Comparison of ENCODE assay signal across 8 cellular contexts in the genomic region with DNA sequence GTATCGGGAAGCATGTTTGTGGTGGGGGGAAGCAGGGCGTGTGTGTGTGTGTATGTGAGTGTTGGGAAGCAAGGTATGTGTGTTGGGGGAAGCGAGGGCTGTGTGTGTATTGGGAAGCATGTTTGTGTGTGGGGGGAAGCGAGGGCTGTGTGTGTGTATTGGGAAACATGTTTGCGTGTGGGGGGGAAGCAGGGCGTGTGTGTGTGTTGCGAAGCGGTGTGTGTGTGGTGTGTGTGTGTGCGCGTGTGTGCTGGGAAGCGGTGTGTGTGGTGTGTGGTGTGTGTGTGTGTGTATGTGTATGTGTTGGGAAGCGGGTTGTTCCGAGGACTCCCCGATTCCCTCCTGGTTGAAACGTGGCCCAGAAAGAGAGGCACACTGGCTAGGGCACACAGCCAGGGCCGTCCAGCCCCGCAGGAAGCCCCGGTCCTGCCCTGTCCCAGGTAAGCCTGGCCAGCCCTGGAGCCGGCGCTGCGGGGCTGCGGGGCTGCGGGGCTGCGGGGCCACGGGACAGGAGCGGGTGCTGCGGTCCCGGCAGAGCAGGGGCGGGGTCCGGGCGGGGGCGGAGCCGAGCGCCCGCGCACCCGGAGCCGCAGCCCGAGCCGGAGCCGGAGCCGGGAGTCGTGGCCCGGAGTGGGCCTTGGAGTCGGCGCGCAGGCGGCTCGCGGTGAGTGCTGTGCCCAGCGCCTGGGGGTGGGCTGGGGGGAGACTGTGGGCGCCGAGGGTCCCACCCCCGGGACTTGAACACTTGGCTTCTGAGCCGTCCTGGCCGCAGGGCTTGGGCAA. TPM values are rescaled to one million over a fixed set of nuclear protein-coding genes. Genes with fewer than 3 reads are reported as not detected.
DNase-seq lines count a peak whose midpoint lies in the region; ATAC-seq and TF ChIP-seq lines count a peak whose summit lies in the region.

A gene (plus strand): TSS at position 608 of the 783 bp plus-strand sequence. CDS start 5,890 bp downstream, outside the sequence.

- H3K27ac ChIP-seq in RWPE1 = no peak within 1 kb of the TSS

- H3K27ac Mint-ChIP-seq in effector memory CD8-positive, alpha-beta T cell = peak within 1 kb of the TSS; percentile 97
- peak within 1 kb of the TSS in 9 of 10 donors; percentile 35 to 81 (median 70) for H3K27ac Mint-ChIP-seq in naive thymus-derived CD8-positive, alpha-beta T cell

- H3K4me3 Mint-ChIP-seq in effector memory CD8-positive, alpha-beta T cell = peak within 1 kb of the TSS; percentile 89
- H3K4me3 Mint-ChIP-seq in naive thymus-derived CD8-positive, alpha-beta T cell = peak within 1 kb of the TSS; percentile 56 to 79 (median 71)

- peaks cover 49 to 53% of the 10 kb centered on the region in 2 donors for H3K4me1 Mint-ChIP-seq in effector memory CD8-positive, alpha-beta T cell (ENCODE audit: low read depth in 2 of 2)
- peaks cover 38 to 52% (median 48%) of the 10 kb centered on the region in 4 donors for H3K4me1 Mint-ChIP-seq in naive thymus-derived CD8-positive, alpha-beta T cell

- CTCF ChIA-PET in RWPE1 (lab: Yijun Ruan, JAX) = interaction anchor here (0.6 kb wide), 1 partner anchor 146 kb away, joined by 3 read pairs; no protein-coding TSS in a partner anchor

- H3K27me3 Mint-ChIP-seq in effector memory CD8-positive, alpha-beta T cell = no peaks in the 10 kb centered on the region
- peaks cover 0 to 20% (median 4%) of the 10 kb centered on the region in 5 donors for H3K27me3 Mint-ChIP-seq in naive thymus-derived CD8-positive, alpha-beta T cell

- H3K4me3 ChIP-seq in GM12875 (ENCODE audit: low read depth, low read length) = peak within 1 kb of the TSS; percentile 58

- ATAC-seq in effector memory CD8-positive, alpha-beta T cell (replicated peaks) = peak; percentile 34
- ATAC-seq in naive thymus-derived CD8-positive, alpha-beta T cell = peak; percentile 71 to 85
- no peak for ATAC-seq in GM19463 (IDR thresholded peaks at IDR 0.05; ENCODE audit: unreplicated experiment)

- DNase-seq in RWPE1 (ENCODE audit: low spot score) = peak; percentile 54
- no peak for DNase-seq in effector memory CD8-positive, alpha-beta T cell
- peak in 3 of 10 donors; percentile 19 to 48 (median 20) for DNase-seq in naive thymus-derived CD8-positive, alpha-beta T cell
- no peak for DNase-seq in putamen (ENCODE audit: low spot score)
- DNase-seq in C1 segment of cervical spinal cord (lab: John Stamatoyannopoulos, UW) = no peak
- DNase-seq in cortex of kidney (lab: John Stamatoyannopoulos, UW) = no peak

- H3K36me3 Mint-ChIP-seq in effector memory CD8-positive, alpha-beta T cell (ENCODE audit: insufficient read depth) = peaks cover 9% of the 10 kb centered on the region
- no peaks in the 10 kb centered on the region for H3K36me3 Mint-ChIP-seq in naive thymus-derived CD8-positive, alpha-beta T cell

- no peaks in the 10 kb centered on the region for H3K9me3 Mint-ChIP-seq in effector memory CD8-positive, alpha-beta T cell
- no peaks in the 10 kb centered on the region for H3K9me3 Mint-ChIP-seq in naive thymus-derived CD8-positive, alpha-beta T cell

- TF ChIP-seq CTCF in GM12875 (IDR thresholded peaks at IDR 0.05; ENCODE audit: borderline replicate concordance, insufficient read depth, low read depth, low read length) (no peak), RWPE1 (conservative IDR thresholded peaks at IDR 0.05; ENCODE audit: low read depth) (no peak)

- POLR2A ChIA-PET in RWPE1 (lab: Yijun Ruan, JAX; ENCODE audit: low non-redundant PET) = no interaction called here
- POLR2A ChIA-PET in naive thymus-derived CD8-positive, alpha-beta T cell (lab: Charles Lee) = no interaction called here

RNA-seq across cellular contexts. Expression of the gene that starts here (rescaled TPM):
- under 1 TPM; 0.08 to 0.49 TPM for total RNA-seq in naive thymus-derived CD8-positive, alpha-beta T cell
- polyA plus RNA-seq in naive thymus-derived CD8-positive, alpha-beta T cell = under 1 TPM in 2 of 3 donors, not detected in 1; 0.33 to 0.51 TPM

Comparison
In these comparisons a context has a peak if more than half of its experiments do, and no peak if none do; other contexts are left out.
1. Peak in ATAC-seq in naive thymus-derived CD8-positive, alpha-beta T cell; RNA of the gene not detected or under 1 TPM.